In the genomic region with DNA sequence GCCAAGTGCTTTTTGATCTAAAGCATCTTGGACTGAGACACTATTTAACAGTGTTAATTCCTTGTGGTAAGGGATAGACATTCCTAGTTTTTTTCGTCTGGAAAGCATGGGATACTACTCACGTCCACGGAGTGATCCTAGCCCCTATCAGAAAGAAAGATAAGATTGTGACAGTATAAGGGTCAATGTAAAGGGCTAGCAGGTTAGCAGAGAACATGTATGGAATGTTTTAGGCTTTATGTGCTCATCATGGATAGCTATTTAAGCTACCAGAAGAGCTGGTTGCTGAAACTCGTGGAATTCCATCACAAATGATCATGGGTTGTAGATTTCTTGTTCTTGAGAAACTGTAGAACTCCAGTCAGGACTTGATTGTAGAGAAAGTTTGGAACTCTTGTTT, we compare ENCODE assay signal across 22 cellular contexts. TPM values are rescaled to one million over a fixed set of nuclear protein-coding genes. Genes with fewer than 3 reads are reported as not detected.
"Had no signal": no experiment of that assay in that cellular context is flagged by ENCODE, and none has a peak within 500 bp of the region (broad histone marks: within the 10 kb centered on the region; RNA-seq: fewer than 3 reads in every experiment).

No MANE protein-coding gene starts in this region.

- H3K4me2 ChIP-seq: KMS-11, SK-N-SH had no signal

- H3K9me3 ChIP-seq: SK-N-SH had no signal

- H3K9ac ChIP-seq: KMS-11, SK-N-SH had no signal

- H3K27ac ChIP-seq: HL-60, KMS-11 had no signal

- H3K4me3 Mint-ChIP-seq: IgD-negative memory B cell had no signal

- H3K27me3 Mint-ChIP-seq: IgD-negative memory B cell had no signal

- H3K4me3 ChIP-seq: K562 had no signal

- DNase-seq: Kasumi-1, MM.1S, NCI-H1092 treated with DMSO at 0.1 percent for 48 hours, NCI-H1436, NCI-H187, NCI-H2029, NCI-H2081 treated with DMSO at 0.1 percent for 48 hours, NCI-H2171, NCI-H226, NCI-H446, NCI-H510A, NCI-H524 treated with DMSO at 0.1 percent for 48 hours, NCI-H69, NCI-H774, RPMI8226, SHP77, SK-N-SH had no signal

- H3K27ac Mint-ChIP-seq: IgD-negative memory B cell had no signal

- ATAC-seq: K562 had no signal

RNA-seq across cellular contexts. Expression of a gene that starts 38.4 kb away (rescaled TPM):
- total RNA-seq: K562, M059J had no signal
- polyA plus RNA-seq: IgD-negative memory B cell, K562 had no signal
